In the genomic region with DNA sequence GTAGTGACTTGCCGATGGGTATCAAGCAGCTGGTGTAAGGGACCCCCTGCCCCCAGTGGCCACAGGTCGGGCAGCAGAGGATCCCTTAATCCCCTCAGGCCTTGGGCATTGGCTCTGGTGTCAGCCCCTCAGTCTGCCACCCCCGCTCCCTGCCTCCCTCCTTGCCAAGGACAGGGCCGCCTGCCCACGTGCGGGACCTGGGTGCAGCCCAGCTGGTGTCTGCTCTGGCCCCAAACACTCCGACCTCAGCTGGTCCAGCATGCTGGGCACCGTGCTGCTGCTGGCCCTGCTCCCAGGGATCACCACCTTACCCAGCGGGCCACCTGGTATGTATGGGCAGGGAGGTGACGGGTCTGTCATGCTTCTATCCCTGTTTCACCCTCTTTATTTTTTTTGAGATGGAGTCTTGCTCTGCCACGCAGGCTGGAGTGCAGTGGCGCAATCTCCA, we compare ENCODE assay signal across 9 cellular contexts.
DNase-seq lines count a peak whose midpoint lies in the region; ATAC-seq lines count a peak whose summit lies in the region.
"Had no signal": no experiment of that assay in that cellular context is flagged by ENCODE, and none has a peak within 500 bp of the region (broad histone marks: within the 10 kb centered on the region; RNA-seq: fewer than 3 reads in every experiment).

Gene TGFBR3L, plus strand, starts transcription at position 233 of the 448 bp plus-strand sequence.

- no peak for DNase-seq in activated T-cell treated with anti-CD3 and anti-CD28 coated beads, Interleukin-2, amount 50 U/mL, for 24 hours
- DNase-seq in activated T-cell treated with anti-CD3 and anti-CD28 coated beads, Interleukin-2, amount 50 U/mL, for 1 hour: no peak
- DNase-seq in NT2/D1 (ENCODE audit: low read depth, low spot score) (no peak), skeletal muscle cell (ENCODE audit: low read depth) (no peak), NCI-H1436 treated with DMSO at 0.1 percent for 48 hours (lab: John Stamatoyannopoulos, UW) (no peak)
- DNase-seq: NCI-H1930 had no signal

- H3K4me1 ChIP-seq in NT2/D1 (ENCODE audit: insufficient read depth, insufficient read length) (peaks cover 7% of the 10 kb centered on the region), endocrine pancreas (ENCODE audit: control insufficient read depth, insufficient read depth, low read length) (no peaks in the 10 kb centered on the region)

- H3K27ac Mint-ChIP-seq in activated T-cell treated with anti-CD3 and anti-CD28 coated beads, Interleukin-2, amount 50 U/mL, for 24 hours: no peak within 1 kb of the TSS

- no peaks in the 10 kb centered on the region for H3K9me3 Mint-ChIP-seq in activated T-cell treated with anti-CD3 and anti-CD28 coated beads, Interleukin-2, amount 50 U/mL, for 24 hours

- peaks cover 29% of the 10 kb centered on the region for H3K36me3 Mint-ChIP-seq in activated T-cell treated with anti-CD3 and anti-CD28 coated beads, Interleukin-2, amount 50 U/mL, for 24 hours (ENCODE audit: low read depth)

- H3K36me3 ChIP-seq in NT2/D1 (ENCODE audit: insufficient read depth, insufficient read length, low read length) (peaks cover 32% of the 10 kb centered on the region), endocrine pancreas (ENCODE audit: control insufficient read depth, insufficient read depth, low read length) (peaks cover 5% of the 10 kb centered on the region)

- H3K27me3 ChIP-seq in NT2/D1 (ENCODE audit: insufficient read depth, insufficient read length) (peaks cover 36% of the 10 kb centered on the region), endocrine pancreas (ENCODE audit: control insufficient read depth, insufficient read depth, low read length) (no peaks in the 10 kb centered on the region)

- peaks cover 4% of the 10 kb centered on the region; the same call in 1 of the 2 replicates for H3K9me3 ChIP-seq in NT2/D1 (ENCODE audit: insufficient read depth, low read length)
- no peaks in the 10 kb centered on the region for H3K9me3 ChIP-seq in endocrine pancreas (ENCODE audit: control insufficient read depth, low read length)

- H3K4me3 ChIP-seq in NT2/D1 (ENCODE audit: insufficient read length, low read depth) (peak within 1 kb of the TSS; percentile 45), endocrine pancreas (ENCODE audit: control insufficient read depth, insufficient read depth, low read length) (no peak within 1 kb of the TSS), skeletal muscle cell (ENCODE audit: low read depth, low read length) (peak within 1 kb of the TSS; percentile 51)

- H3K9ac ChIP-seq in NT2/D1 (ENCODE audit: insufficient read length, low read depth) (peak within 1 kb of the TSS; percentile 85), endocrine pancreas (ENCODE audit: control insufficient read depth, insufficient read depth, low read length) (peak within 1 kb of the TSS; percentile 77)

- H3K4me3 Mint-ChIP-seq in activated T-cell treated with anti-CD3 and anti-CD28 coated beads, Interleukin-2, amount 50 U/mL, for 24 hours: peak within 1 kb of the TSS; percentile 56

- peaks cover 19% of the 10 kb centered on the region for H3K4me1 Mint-ChIP-seq in activated T-cell treated with anti-CD3 and anti-CD28 coated beads, Interleukin-2, amount 50 U/mL, for 24 hours (ENCODE audit: low read depth)

- no peak for ATAC-seq in HG02938 (IDR thresholded peaks at IDR 0.05; ENCODE audit: unreplicated experiment)
- no peak for ATAC-seq in GM18867 (IDR thresholded peaks at IDR 0.05; ENCODE audit: unreplicated experiment)

- peaks cover 44% of the 10 kb centered on the region for H3K27me3 Mint-ChIP-seq in activated T-cell treated with anti-CD3 and anti-CD28 coated beads, Interleukin-2, amount 50 U/mL, for 24 hours
